In genomic region chr13:50131998-50132936, GRCh38 we compare ENCODE assay signal across 11 cellular contexts.
DNase-seq lines count a peak whose midpoint lies in the region; ATAC-seq and TF ChIP-seq lines count a peak whose summit lies in the region.
"Had no signal": no experiment of that assay in that cellular context is flagged by ENCODE, and none has a peak within 500 bp of the region (broad histone marks: within the 10 kb centered on the region; RNA-seq: fewer than 3 reads in every experiment).

No MANE protein-coding gene starts in this region.

- H2AFZ ChIP-seq in hepatocyte = no peak overlapping the region

- H4K20me1 ChIP-seq in hepatocyte (ENCODE audit: insufficient read depth, poor library complexity, severe bottlenecking) = no peaks in the 10 kb centered on the region

- H3K36me3 ChIP-seq in hepatocyte (replicated peaks; ENCODE audit: insufficient read depth, low read depth) = no peaks in the 10 kb centered on the region
- H3K36me3 ChIP-seq in Peyer's patch = no peaks in the 10 kb centered on the region
- H3K36me3 ChIP-seq: SJCRH30, uterus had no signal

- H3K4me1 ChIP-seq in hepatocyte (ENCODE audit: insufficient read depth) (peaks cover 41% of the 10 kb centered on the region), Peyer's patch (peaks cover 0 to 33% (median 16%) of the 10 kb centered on the region in 4 donors)
- H3K4me1 ChIP-seq: SJCRH30, uterus had no signal

- no peak overlapping the region for H3K4me3 ChIP-seq in hepatocyte
- no peak overlapping the region for H3K4me3 ChIP-seq in Peyer's patch
- H3K4me3 ChIP-seq: SJCRH30, uterus had no signal

- no peak for TF ChIP-seq POLR2A in Peyer's patch (IDR thresholded peaks at IDR 0.05)

- 7% methylated on average over 37 of the region's 37 CpGs for WGBS in hepatocyte (ENCODE audit: low lambda C conversion rate, missing lambda C conversion rate)

- H3K27ac ChIP-seq in hepatocyte (no peak overlapping the region), Peyer's patch (no peak overlapping the region)
- H3K27ac ChIP-seq: SJCRH30, uterus had no signal

- H3K4me2 ChIP-seq in hepatocyte = peak overlapping the region; percentile 67

- H3K79me2 ChIP-seq in hepatocyte = no peaks in the 10 kb centered on the region

- TF ChIP-seq CTCF in hepatocyte (IDR thresholded peaks at IDR 0.05; ENCODE audit: poor library complexity) = no peak
- no peak for TF ChIP-seq CTCF in Peyer's patch (IDR thresholded peaks at IDR 0.05)

- H3K27me3 ChIP-seq in hepatocyte (peaks cover 86% of the 10 kb centered on the region), Peyer's patch (peaks cover 0 to 32% of the 10 kb centered on the region in 2 donors)
- H3K27me3 ChIP-seq: SJCRH30 had no signal

- H3K9me3 ChIP-seq in hepatocyte (ENCODE audit: low read depth) (no peaks in the 10 kb centered on the region), Peyer's patch (peaks cover 0 to 5% (median 0%) of the 10 kb centered on the region in 4 donors)
- H3K9me3 ChIP-seq: SJCRH30, uterus had no signal

- DNase-seq in activated T-cell treated with anti-CD3 and anti-CD28 coated beads, Interleukin-2, amount 50 U/mL, for 1 hour = peak; percentile 41
- no peak for DNase-seq in activated T-cell treated with anti-CD3 and anti-CD28 coated beads for 4 hours
- peak; percentile 62 for DNase-seq in activated CD8-positive, alpha-beta memory T cell treated with anti-CD3 and anti-CD28 coated beads, Interleukin-2, amount 50 U/mL, for 48 hours
- no peak for DNase-seq in hepatocyte (ENCODE audit: low spot score)
- DNase-seq in stimulated activated CD4-positive, alpha-beta T cell treated with anti-CD3 and anti-CD28 coated beads, Interleukin-4, amount 100 ng/mL, for 24 hours = peak; percentile 30
- no peak for DNase-seq in hypothalamus (lab: John Stamatoyannopoulos, UW)
- DNase-seq in Peyer's patch = no peak
- DNase-seq: ACHN, SJCRH30, uterus had no signal

- no peak for ATAC-seq in HG03439 (IDR thresholded peaks at IDR 0.05; ENCODE audit: unreplicated experiment)

- no peaks in the 10 kb centered on the region for H3K9me2 ChIP-seq in hepatocyte (replicated peaks; ENCODE audit: insufficient read depth)

Comparison
In these comparisons a context has a peak if more than half of its experiments do, and no peak if none do; other contexts are left out.
1. DNase-seq: peak in activated T-cell treated with anti-CD3 and anti-CD28 coated beads, Interleukin-2, amount 50 U/mL, for 1 hour (single experiment), activated CD8-positive, alpha-beta memory T cell treated with anti-CD3 and anti-CD28 coated beads, Interleukin-2, amount 50 U/mL, for 48 hours (single experiment) and stimulated activated CD4-positive, alpha-beta T cell treated with anti-CD3 and anti-CD28 coated beads, Interleukin-4, amount 100 ng/mL, for 24 hours (single experiment); none in activated T-cell treated with anti-CD3 and anti-CD28 coated beads for 4 hours (single experiment), hepatocyte (single experiment), hypothalamus (0 of 51) and Peyer's patch (0 of 3).